In the genomic region with DNA sequence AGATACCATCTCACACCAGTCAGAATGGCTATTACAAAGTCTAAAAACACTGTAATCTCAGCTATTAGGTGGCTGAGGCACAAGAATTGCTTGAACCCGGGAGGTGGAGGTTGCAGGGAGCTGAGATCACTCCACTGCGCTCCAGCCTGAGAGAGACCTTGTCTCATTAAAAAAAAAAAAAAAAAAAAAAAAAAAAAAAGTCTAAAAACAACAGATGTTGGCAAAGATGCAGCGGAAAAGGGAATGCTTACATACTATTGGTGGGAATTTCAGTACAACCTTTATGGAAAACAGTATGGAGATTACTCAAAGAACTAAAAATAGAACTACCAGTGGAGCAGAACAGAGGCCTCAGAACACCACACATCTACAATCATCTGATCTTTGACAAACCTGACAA, we compare ENCODE assay signal across 22 cellular contexts.
"Had no signal": no experiment of that assay in that cellular context is flagged by ENCODE, and none has a peak within 500 bp of the region (broad histone marks: within the 10 kb centered on the region; RNA-seq: fewer than 3 reads in every experiment).

No MANE protein-coding gene starts in this region.

- DNase-seq: activated CD4-positive, alpha-beta T cell treated with anti-CD3 and anti-CD28 coated beads for 48 hours; activated CD4-positive, CD25-positive, alpha-beta regulatory T cell; activated CD8-positive, alpha-beta T cell treated with anti-CD3 and anti-CD28 coated beads for 36 hours; activated naive CD4-positive, alpha-beta T cell treated with anti-CD3 and anti-CD28 coated beads for 36 hours; activated T-cell treated with anti-CD3 and anti-CD28 coated beads, Interleukin-2, amount 50 U/mL, for 1 hour; aorta; dermis blood vessel endothelial cell; effector memory CD8-positive, alpha-beta T cell; esophagus squamous epithelium; foreskin melanocyte; glutamatergic neuron; hippocampal formation; left colon; lower lobe of right lung; natural killer cell; ovary; stimulated activated CD4-positive, alpha-beta T cell treated with anti-CD3 and anti-CD28 coated beads, Interleukin-4, amount 100 ng/mL, for 24 hours; stomach; trophoblast cell had no signal

- H3K9me3 ChIP-seq: esophagus squamous epithelium, lower lobe of right lung, ovary, stomach, vagina had no signal

- H3K36me3 ChIP-seq: esophagus squamous epithelium, lower lobe of right lung, ovary, stomach, vagina had no signal

- ATAC-seq: activated CD8-positive, alpha-beta T cell treated with anti-CD3 and anti-CD28 coated beads for 36 hours; effector memory CD8-positive, alpha-beta T cell; left colon; lower lobe of right lung; natural killer cell; sciatic nerve; stimulated activated effector memory CD8-positive, alpha-beta T cell treated with anti-CD3 and anti-CD28 coated beads, Interleukin-12 subunit alpha, Interleukin-12 subunit beta, amount 100 ng/mL, for 72 hours had no signal

- H3K4me3 ChIP-seq: esophagus squamous epithelium, lower lobe of right lung, ovary, stomach, vagina had no signal

- H3K4me1 ChIP-seq: esophagus squamous epithelium, lower lobe of right lung, vagina had no signal

- H3K27ac ChIP-seq: esophagus squamous epithelium, lower lobe of right lung, ovary, stomach, vagina had no signal

- H3K27me3 ChIP-seq: esophagus squamous epithelium, ovary, stomach, vagina had no signal
